Comparison of ENCODE assay signal across 27 cellular contexts in genomic region chr15:80434926-80435720, GRCh38. TPM values are rescaled to one million over a fixed set of nuclear protein-coding genes. Genes with fewer than 3 reads are reported as not detected.
DNase-seq lines count a peak whose midpoint lies in the region; ATAC-seq, FAIRE-seq and TF ChIP-seq lines count a peak whose summit lies in the region.
"Had no signal": no experiment of that assay in that cellular context is flagged by ENCODE, and none has a peak within 500 bp of the region (broad histone marks: within the 10 kb centered on the region; RNA-seq: fewer than 3 reads in every experiment).

No MANE protein-coding gene starts in this region.

- H3K27me3 ChIP-seq in neural progenitor cell (no peaks in the 10 kb centered on the region), upper lobe of right lung (no peaks in the 10 kb centered on the region)
- H3K27me3 ChIP-seq: gastroesophageal sphincter had no signal

- in situ Hi-C loops in KBM-7 (cut with MboI; ENCODE audit: low pct_unique_long_range_greater_than_20kb, low sequenced_read_pairs), result no loop called here

- no peak overlapping the region for H3K9ac ChIP-seq in neural progenitor cell

- ATAC-seq in upper lobe of right lung (peak; percentile 32), HG02623 (IDR thresholded peaks at IDR 0.05; ENCODE audit: unreplicated experiment) (no peak)
- ATAC-seq: gastroesophageal sphincter, GM23338, natural killer cell had no signal

- no peak for FAIRE-seq in GM12891 (lab: Jason Lieb, UNC)

- H3K4me3 Mint-ChIP-seq in neural progenitor cell, result peak overlapping the region; percentile 52
- H3K4me3 Mint-ChIP-seq: CD8-positive, alpha-beta memory T cell; GM23338; natural killer cell had no signal

- no peak for TF ChIP-seq POLR2A in GM12891 (IDR thresholded peaks at IDR 0.05; ENCODE audit: low read depth, low read length)

- peaks cover 2% of the 10 kb centered on the region for H3K27me3 Mint-ChIP-seq in neural progenitor cell (ENCODE audit: insufficient read depth, low read depth)
- H3K27me3 Mint-ChIP-seq: progenitor cell of endocrine pancreas had no signal

- H3K36me3 Mint-ChIP-seq in neural progenitor cell, result peaks cover 3% of the 10 kb centered on the region
- H3K36me3 Mint-ChIP-seq: CD8-positive, alpha-beta memory T cell; natural killer cell had no signal

- no peak overlapping the region for H2AFZ ChIP-seq in neural progenitor cell (replicated peaks)
- H2AFZ ChIP-seq: GM23338 had no signal

- no peak overlapping the region for H3K27ac Mint-ChIP-seq in neural progenitor cell
- H3K27ac Mint-ChIP-seq: GM23338, natural killer cell, progenitor cell of endocrine pancreas had no signal

- peaks cover 31% of the 10 kb centered on the region for H3K4me1 Mint-ChIP-seq in neural progenitor cell
- H3K4me1 Mint-ChIP-seq: CD8-positive, alpha-beta memory T cell; natural killer cell had no signal

- H3K27ac ChIP-seq in neural progenitor cell, result no peak overlapping the region
- no peak overlapping the region for H3K27ac ChIP-seq in upper lobe of right lung
- H3K27ac ChIP-seq: gastroesophageal sphincter had no signal

- TF ChIP-seq CTCF in choroid plexus epithelial cell (conservative IDR thresholded peaks at IDR 0.05; ENCODE audit: low read depth, low read length) (no peak), neural progenitor cell (IDR thresholded peaks at IDR 0.05) (no peak), upper lobe of right lung (IDR thresholded peaks at IDR 0.05) (no peak)

- H3K4me3 ChIP-seq in choroid plexus epithelial cell (ENCODE audit: low read depth, low read length), result no peak overlapping the region
- H3K4me3 ChIP-seq in neural progenitor cell, result no peak overlapping the region
- no peak overlapping the region for H3K4me3 ChIP-seq in upper lobe of right lung
- H3K4me3 ChIP-seq: gastroesophageal sphincter, GM23338 had no signal

- H3K36me3 ChIP-seq in neural progenitor cell, result no peaks in the 10 kb centered on the region
- H3K36me3 ChIP-seq in upper lobe of right lung, result no peaks in the 10 kb centered on the region
- H3K36me3 ChIP-seq: gastroesophageal sphincter had no signal

- no peaks in the 10 kb centered on the region for H3F3A ChIP-seq in neural progenitor cell (ENCODE audit: low read depth)

- intact Hi-C loops in upper lobe of right lung (cut with DNase I), result no loop called here

- H3K9me3 ChIP-seq in neural progenitor cell (ENCODE audit: low read depth) (no peaks in the 10 kb centered on the region), upper lobe of right lung (no peaks in the 10 kb centered on the region)
- H3K9me3 ChIP-seq: gastroesophageal sphincter had no signal

- no peaks in the 10 kb centered on the region for H3K79me2 ChIP-seq in neural progenitor cell (ENCODE audit: low read depth)

- peaks cover 18% of the 10 kb centered on the region for H4K20me1 ChIP-seq in neural progenitor cell (ENCODE audit: low read depth)

- no peaks in the 10 kb centered on the region for H3K9me3 Mint-ChIP-seq in neural progenitor cell
- H3K9me3 Mint-ChIP-seq: GM23338, natural killer cell had no signal

- DNase-seq in SIG-M5 treated with dmso at 0.1 percent for 504 hours (lab: John Stamatoyannopoulos, UW; ENCODE audit: unreplicated experiment), result peak; percentile 6
- no peak for DNase-seq in SIG-M5 (lab: John Stamatoyannopoulos, UW)
- DNase-seq in choroid plexus epithelial cell (ENCODE audit: low read depth), result peak; percentile 27
- DNase-seq in neural progenitor cell (ENCODE audit: low spot score), result no peak
- DNase-seq in upper lobe of right lung, result no peak
- no peak for DNase-seq in GM12891 (ENCODE audit: insufficient read length, low spot score)
- no peak for DNase-seq in KBM-7
- DNase-seq: 8988T; activated CD4-positive, alpha-beta T cell treated with anti-CD3 and anti-CD28 coated beads for 4 hours; activated naive CD4-positive, alpha-beta T cell treated with anti-CD3 and anti-CD28 coated beads, Interleukin-2, amount 50 U/mL, for 16 hours; amygdala; CD8-positive, alpha-beta memory T cell; dermis blood vessel endothelial cell; DMS153; Kasumi-1; natural killer cell; NCI-H1092 treated with DMSO at 0.1 percent for 48 hours; NCI-H2029; NCI-H2227 treated with DMSO at 0.1 percent for 48 hours; NCI-H69; SHP77 had no signal

- H3K4me1 ChIP-seq in neural progenitor cell (peaks cover 10% of the 10 kb centered on the region), upper lobe of right lung (no peaks in the 10 kb centered on the region)
- H3K4me1 ChIP-seq: gastroesophageal sphincter had no signal

- no peak overlapping the region for H3K4me2 ChIP-seq in neural progenitor cell
- H3K4me2 ChIP-seq: GM23338 had no signal

TF ChIP-seq in GM12891, 5 proteins besides CTCF, POLR2A, EP300 and RAD21:
- no peak for TF ChIP-seq POU2F2 (IDR thresholded peaks at IDR 0.05; ENCODE audit: low read depth, low read length)
- no peak for TF ChIP-seq PAX5 (IDR thresholded peaks at IDR 0.05; ENCODE audit: insufficient read depth, low read length, severe bottlenecking)
- no peak for TF ChIP-seq TAF1 (IDR thresholded peaks at IDR 0.05; ENCODE audit: low read depth, low read length)
- no peak for TF ChIP-seq POLR2AphosphoS5 (IDR thresholded peaks at IDR 0.05; ENCODE audit: low read depth, low read length)

RNA-seq across cellular contexts. Expression of gene ARNT2, which starts 30.9 kb away (rescaled TPM):
- total RNA-seq in neural progenitor cell (ENCODE audit: low replicate concordance) (15.7 and 20.1 TPM in 2 replicates), upper lobe of right lung (12.9 TPM)
- 0.21 TPM for polyA plus RNA-seq in GM12891 (2012; ENCODE audit: low read depth, missing spikeins)
- total RNA-seq: G401; natural killer cell; T-helper 1 cell treated with Interleukin-12 subunit alpha and Interleukin-12 subunit beta and Interleukin-4 antibody, amounts not matched to agents 30 ng/mL and 1 ng/mL, for 36 hours had no signal
- polyA plus RNA-seq: CD8-positive, alpha-beta memory T cell had no signal

Comparison
In these comparisons a context has a peak if more than half of its experiments do, and no peak if none do; other contexts are left out.
1. DNase-seq: peak in SIG-M5 treated with dmso at 0.1 percent for 504 hours (single experiment) and choroid plexus epithelial cell (single experiment); none in SIG-M5 (single experiment), neural progenitor cell (single experiment), upper lobe of right lung (single experiment), GM12891 (single experiment) and KBM-7 (single experiment).